ENCODE assay signal across 8 cellular contexts in genomic region chr19:800360-801029, GRCh38. TPM values are rescaled to one million over a fixed set of nuclear protein-coding genes. Genes with fewer than 3 reads are reported as not detected.
DNase-seq lines count a peak whose midpoint lies in the region; ATAC-seq and TF ChIP-seq lines count a peak whose summit lies in the region.

No MANE protein-coding gene starts in this region.

- peak overlapping the region in 1 of 2 donors; percentile 10 for H3K9ac ChIP-seq in liver (ENCODE audit: low read depth in 1 of 2, low read length in 2 of 2)

- TF ChIP-seq EP300 in upper lobe of left lung (IDR thresholded peaks at IDR 0.05): no peak

- CTCF ChIA-PET in activated naive CD4-positive, alpha-beta T cell treated with anti-CD3 and anti-CD28 coated beads for 36 hours (lab: Charles Lee): no interaction called here

- intact Hi-C loops in activated naive CD4-positive, alpha-beta T cell treated with anti-CD3 and anti-CD28 coated beads for 36 hours (cut with micrococcal nuclease): no loop called here

- no peak for DNase-seq in activated naive CD4-positive, alpha-beta T cell treated with anti-CD3 and anti-CD28 coated beads for 36 hours
- DNase-seq in activated naive CD4-positive, alpha-beta T cell treated with Interleukin-2 at 50 U/mL for 16 hours: no peak
- DNase-seq in astrocyte of the hippocampus (ENCODE audit: low read depth, low spot score) (peak; percentile 40), upper lobe of left lung (peak in 1 of 2 donors; percentile 63), T-helper 9 cell (no peak)
- DNase-seq in central memory CD4-positive, alpha-beta T cell: no peak
- no peak for DNase-seq in activated CD4-positive, CD25-positive, alpha-beta regulatory T cell treated with anti-CD3 and anti-CD28 coated beads, Interleukin-2, amount 50 U/mL, for 72 hours

- peaks cover 8 to 27% (median 20%) of the 10 kb centered on the region in 4 donors for H3K36me3 ChIP-seq in liver (ENCODE audit: control insufficient read depth in 4 of 4, insufficient read depth in 3 of 4, low read depth in 1 of 4, low read length in 3 of 4)
- peaks cover 20 to 68% (median 41%) of the 10 kb centered on the region in 4 donors for H3K36me3 ChIP-seq in upper lobe of left lung

- peak overlapping the region in 1 of 3 donors; percentile 14 for H3K4me3 ChIP-seq in liver (ENCODE audit: low read depth in 1 of 3, low read length in 3 of 3)
- peak overlapping the region; percentile 9 to 98 (median 92) for H3K4me3 ChIP-seq in upper lobe of left lung

- H3K4me1 Mint-ChIP-seq in activated naive CD4-positive, alpha-beta T cell treated with anti-CD3 and anti-CD28 coated beads for 36 hours (ENCODE audit: low read depth): peaks cover 37% of the 10 kb centered on the region

- no peaks in the 10 kb centered on the region for H3K9me3 Mint-ChIP-seq in activated naive CD4-positive, alpha-beta T cell treated with anti-CD3 and anti-CD28 coated beads for 36 hours

- ATAC-seq in upper lobe of left lung (ENCODE audit: low FRiP score in 2 of 2): no peak

- peak overlapping the region; percentile 87 for H3K4me3 Mint-ChIP-seq in activated naive CD4-positive, alpha-beta T cell treated with anti-CD3 and anti-CD28 coated beads for 36 hours

- no peaks in the 10 kb centered on the region for H3K27me3 ChIP-seq in liver (ENCODE audit: control insufficient read depth in 4 of 4, insufficient read depth in 4 of 4, low read length in 3 of 4)
- no peaks in the 10 kb centered on the region for H3K27me3 ChIP-seq in upper lobe of left lung

- peaks cover 46% of the 10 kb centered on the region for H3K36me3 Mint-ChIP-seq in activated naive CD4-positive, alpha-beta T cell treated with anti-CD3 and anti-CD28 coated beads for 36 hours (ENCODE audit: low read depth)

- H3K27ac Mint-ChIP-seq in activated naive CD4-positive, alpha-beta T cell treated with anti-CD3 and anti-CD28 coated beads for 36 hours: peak overlapping the region; percentile 87

- no peaks in the 10 kb centered on the region for H3K9me3 ChIP-seq in liver (ENCODE audit: control insufficient read depth in 4 of 4, low read length in 3 of 4)
- H3K9me3 ChIP-seq in upper lobe of left lung: no peaks in the 10 kb centered on the region

- no peak for TF ChIP-seq CTCF in liver (IDR thresholded peaks at IDR 0.05; ENCODE audit: low read depth, low read length, missing input control)
- TF ChIP-seq CTCF in upper lobe of left lung (IDR thresholded peaks at IDR 0.05): no peak

- peaks cover 11 to 49% (median 39%) of the 10 kb centered on the region in 4 donors for H3K4me1 ChIP-seq in liver (ENCODE audit: control insufficient read depth in 4 of 4, insufficient read depth in 4 of 4, low read length in 3 of 4)
- H3K4me1 ChIP-seq in upper lobe of left lung: peaks cover 58 to 72% (median 66%) of the 10 kb centered on the region in 4 donors

- TF ChIP-seq RAD21 in liver (IDR thresholded peaks at IDR 0.05): peak in 1 of 2 donors; percentile 29

- H3K27ac ChIP-seq in liver (ENCODE audit: low read depth in 1 of 2, low read length in 2 of 2) (peak overlapping the region; percentile 4 to 53), upper lobe of left lung (peak overlapping the region; percentile 95 to 100 (median 98))

- no peaks in the 10 kb centered on the region for H3K27me3 Mint-ChIP-seq in activated naive CD4-positive, alpha-beta T cell treated with anti-CD3 and anti-CD28 coated beads for 36 hours (ENCODE audit: low read depth)

- 12% methylated on average over 17 of the region's 17 CpGs for WGBS in liver
- 29 to 65% methylated on average over 6 to 16 of the region's 17 CpGs for WGBS in upper lobe of left lung, 2 donors

- TF ChIP-seq POLR2A in upper lobe of left lung (IDR thresholded peaks at IDR 0.05): no peak

TF ChIP-seq in liver, 16 proteins besides CTCF, POLR2A, EP300 and RAD21:
- no peak for TF ChIP-seq ATF3 (IDR thresholded peaks at IDR 0.05)
- TF ChIP-seq FOXA1 (IDR thresholded peaks at IDR 0.05): no peak
- peak in 1 of 2 donors; percentile 17 for TF ChIP-seq JUND (IDR thresholded peaks at IDR 0.05)
- TF ChIP-seq YY1 (IDR thresholded peaks at IDR 0.05): peak; percentile 37
- no peak for TF ChIP-seq GABPA (IDR thresholded peaks at IDR 0.05 in 1 of 2, conservative IDR thresholded peaks at IDR 0.05 in 1 of 2)
- peak in 1 of 2 donors; percentile 36 for TF ChIP-seq HNF4A (conservative IDR thresholded peaks at IDR 0.05)
- TF ChIP-seq SP1 (IDR thresholded peaks at IDR 0.05): peak; percentile 42
- peak in 1 of 2 donors; percentile 33 for TF ChIP-seq RXRA (IDR thresholded peaks at IDR 0.05)
- peak; percentile 29 for TF ChIP-seq FOXA2 (IDR thresholded peaks at IDR 0.05)

RNA-seq across cellular contexts. Expression of gene PTBP1, which starts 3.2 kb away (rescaled TPM):
- 100 to 1,000 TPM; 510 to 532 TPM for total RNA-seq in activated naive CD4-positive, alpha-beta T cell treated with anti-CD3 and anti-CD28 coated beads for 36 hours
- 100 to 1,000 TPM in 1 of 2 donors, 10 to 100 TPM in 1; 98.1 to 147 TPM for total RNA-seq in liver
- 10 to 100 TPM; 72.9 to 76.5 TPM for polyA plus RNA-seq in liver
- 100 to 1,000 TPM; 122 to 270 (median 219) TPM for total RNA-seq in upper lobe of left lung

RNA-seq across cellular contexts. Expression of gene PLPPR3, which starts 21.3 kb away (rescaled TPM):
- total RNA-seq in activated naive CD4-positive, alpha-beta T cell treated with anti-CD3 and anti-CD28 coated beads for 36 hours: not detected
- total RNA-seq in liver (1 to 10 TPM in 1 of 2 donors, not detected in 1; 3.1 TPM), upper lobe of left lung (10 to 100 TPM in 1 of 6 donors, 1 to 10 TPM in 4, under 1 TPM in 1; 0.63 to 14.2 (median 5.6) TPM)
- not detected for polyA plus RNA-seq in liver

RNA-seq across cellular contexts. Expression of gene AZU1, which starts 27.1 kb away (rescaled TPM):
- not detected for total RNA-seq in activated naive CD4-positive, alpha-beta T cell treated with anti-CD3 and anti-CD28 coated beads for 36 hours
- 10 to 100 TPM in 1 of 2 donors, under 1 TPM in 1; 0.08 to 20.2 TPM for total RNA-seq in liver
- polyA plus RNA-seq in liver: 1 to 10 TPM in 1 of 2 donors, under 1 TPM in 1; 0.24 to 1.8 TPM
- total RNA-seq in upper lobe of left lung: 10 to 100 TPM in 1 of 6 donors, 1 to 10 TPM in 5; 2.0 to 13.6 (median 5.3) TPM

RNA-seq across cellular contexts. Expression of gene PRTN3, which starts 40.3 kb away (rescaled TPM):
- total RNA-seq in activated naive CD4-positive, alpha-beta T cell treated with anti-CD3 and anti-CD28 coated beads for 36 hours: not detected
- total RNA-seq in liver: 100 to 1,000 TPM in 1 of 2 donors, under 1 TPM in 1; 0.17 to 225 TPM
- polyA plus RNA-seq in liver: 1 to 10 TPM in 1 of 2 donors, under 1 TPM in 1; 0.67 to 2.7 TPM
- total RNA-seq in upper lobe of left lung: 1 to 10 TPM in 2 of 6 donors, not detected in 4; 1.1 to 9.4 TPM

RNA-seq across cellular contexts. Expression of gene MISP, which starts 49.6 kb away (rescaled TPM):
- total RNA-seq in activated naive CD4-positive, alpha-beta T cell treated with anti-CD3 and anti-CD28 coated beads for 36 hours: not detected
- total RNA-seq in liver: under 1 TPM in 1 of 2 donors, not detected in 1; 0.08 TPM
- polyA plus RNA-seq in liver: under 1 TPM in 1 of 2 donors, not detected in 1; 0.05 TPM
- total RNA-seq in upper lobe of left lung: 10 to 100 TPM; 22.5 to 51.5 (median 37.5) TPM
